Comparison of ENCODE assay signal across 10 cellular contexts in the genomic region with DNA sequence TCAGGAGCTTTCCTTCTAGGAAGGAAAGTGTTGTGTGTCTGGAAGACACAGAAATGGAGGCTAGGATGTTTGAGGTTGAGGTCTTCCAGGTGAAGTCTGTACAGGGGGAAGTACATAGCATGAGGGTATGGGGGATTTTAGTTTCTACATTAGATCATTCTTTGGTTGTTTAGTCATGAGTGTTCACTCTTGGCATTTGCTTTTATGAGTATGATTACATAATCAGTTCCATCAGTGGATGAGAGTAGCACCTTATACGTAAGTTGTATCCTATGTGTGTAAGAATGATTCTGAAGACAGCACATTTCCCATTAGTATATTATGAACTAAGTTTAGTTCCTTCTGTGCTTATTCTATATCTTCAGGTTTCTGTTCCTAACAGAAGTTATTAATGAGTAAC. TPM values are rescaled to one million over a fixed set of nuclear protein-coding genes. Genes with fewer than 3 reads are reported as not detected.
A peak's percentile ranks its signal among the peaks of the same experiment; 100 is the strongest.
DNase-seq lines count a peak whose midpoint lies in the region; ATAC-seq, FAIRE-seq and TF ChIP-seq lines count a peak whose summit lies in the region.
"Had no signal": no experiment of that assay in that cellular context is flagged by ENCODE, and none has a peak within 500 bp of the region (broad histone marks: within the 10 kb centered on the region; RNA-seq: fewer than 3 reads in every experiment).

No MANE protein-coding gene starts in this region.

- peaks cover 70% of the 10 kb centered on the region for H3K4me1 Mint-ChIP-seq in activated naive CD4-positive, alpha-beta T cell treated with anti-CD3 and anti-CD28 coated beads for 36 hours (ENCODE audit: low read depth)

- ATAC-seq in pancreas (no peak), GM21717 (IDR thresholded peaks at IDR 0.05; ENCODE audit: unreplicated experiment) (no peak), GM21360 (IDR thresholded peaks at IDR 0.05; ENCODE audit: unreplicated experiment) (no peak)

- intact Hi-C loops in activated naive CD4-positive, alpha-beta T cell treated with anti-CD3 and anti-CD28 coated beads for 36 hours (cut with micrococcal nuclease) = loop anchor here (1.0 to 10.0 kb wide), 9 partner anchors 12 to 1227 kb away; a partner anchor contains a TSS
- intact Hi-C loops in pancreas (cut with DNase I) = no loop called here

- H3K27ac ChIP-seq in SJCRH30 = peak overlapping the region; percentile 86
- H3K27ac ChIP-seq in suprapubic skin = no peak overlapping the region
- H3K27ac ChIP-seq in pancreas = no peak overlapping the region
- H3K27ac ChIP-seq: uterus had no signal

- peak overlapping the region; percentile 72 for H3K4me3 ChIP-seq in SJCRH30
- H3K4me3 ChIP-seq in fibroblast of villous mesenchyme (ENCODE audit: low read depth, low read length) = no peak overlapping the region
- H3K4me3 ChIP-seq in suprapubic skin = peak overlapping the region; percentile 76
- H3K4me3 ChIP-seq in pancreas = no peak overlapping the region

- WGBS in suprapubic skin = 59% methylated on average over 1 of the region's 1 CpG
- 93 to 94% methylated on average over 1 of the region's 1 CpG for WGBS in pancreas, 2 donors

- H3K27me3 Mint-ChIP-seq in activated naive CD4-positive, alpha-beta T cell treated with anti-CD3 and anti-CD28 coated beads for 36 hours (ENCODE audit: low read depth) = peaks cover 12% of the 10 kb centered on the region

- H3K4me3 Mint-ChIP-seq in activated naive CD4-positive, alpha-beta T cell treated with anti-CD3 and anti-CD28 coated beads for 36 hours = peak overlapping the region; percentile 85

- FAIRE-seq in pancreas (lab: Jason Lieb, UNC) = no peak
- FAIRE-seq: G401.6 had no signal

- CTCF ChIA-PET in activated naive CD4-positive, alpha-beta T cell treated with anti-CD3 and anti-CD28 coated beads for 36 hours (lab: Charles Lee) = interaction anchor here (1.0 to 2.5 kb wide), 2 partner anchors 12 to 141 kb away, joined by 3 to 10 read pairs; no protein-coding TSS in a partner anchor

- no peaks in the 10 kb centered on the region for H3K4me1 ChIP-seq in SJCRH30
- H3K4me1 ChIP-seq in suprapubic skin = peaks cover 31% of the 10 kb centered on the region
- peaks cover 0 to 4% (median 0%) of the 10 kb centered on the region in 3 donors for H3K4me1 ChIP-seq in pancreas
- H3K4me1 ChIP-seq: uterus had no signal

- peaks cover 8% of the 10 kb centered on the region for H3K36me3 Mint-ChIP-seq in activated naive CD4-positive, alpha-beta T cell treated with anti-CD3 and anti-CD28 coated beads for 36 hours (ENCODE audit: low read depth)

- peak; percentile 25 for DNase-seq in activated naive CD4-positive, alpha-beta T cell treated with anti-CD3 and anti-CD28 coated beads for 36 hours
- DNase-seq in activated naive CD4-positive, alpha-beta T cell treated with anti-CD3 and anti-CD28 coated beads, Interleukin-2, amount 50 U/mL, for 16 hours = no peak
- peak in 1 of 2 experiments; percentile 9 for DNase-seq in SJCRH30
- peak; percentile 28 for DNase-seq in fibroblast of villous mesenchyme (ENCODE audit: low read depth)
- DNase-seq in suprapubic skin (ENCODE audit: low spot score in 2 of 2) = no peak
- DNase-seq in pancreas = no peak
- DNase-seq: uterus had no signal

- H3K9me3 Mint-ChIP-seq in activated naive CD4-positive, alpha-beta T cell treated with anti-CD3 and anti-CD28 coated beads for 36 hours = peaks cover 7% of the 10 kb centered on the region

- TF ChIP-seq EP300 in suprapubic skin (IDR thresholded peaks at IDR 0.05) = no peak

- no peak for TF ChIP-seq POLR2A in suprapubic skin (IDR thresholded peaks at IDR 0.05)

- H3K27ac Mint-ChIP-seq in activated naive CD4-positive, alpha-beta T cell treated with anti-CD3 and anti-CD28 coated beads for 36 hours = peak overlapping the region; percentile 81

- H3K36me3 ChIP-seq in SJCRH30 = peaks cover 6% of the 10 kb centered on the region; the same call in 1 of the 2 replicates
- H3K36me3 ChIP-seq in suprapubic skin = no peaks in the 10 kb centered on the region
- no peaks in the 10 kb centered on the region for H3K36me3 ChIP-seq in pancreas
- H3K36me3 ChIP-seq: uterus had no signal

- no peaks in the 10 kb centered on the region for H3K27me3 ChIP-seq in SJCRH30
- H3K27me3 ChIP-seq in suprapubic skin = no peaks in the 10 kb centered on the region
- no peaks in the 10 kb centered on the region for H3K27me3 ChIP-seq in pancreas
- H3K27me3 ChIP-seq: uterus had no signal

- TF ChIP-seq CTCF in fibroblast of villous mesenchyme (IDR thresholded peaks at IDR 0.05; ENCODE audit: insufficient read depth, low read depth, low read length) = no peak
- TF ChIP-seq CTCF in suprapubic skin (IDR thresholded peaks at IDR 0.05) = no peak
- no peak for TF ChIP-seq CTCF in pancreas (IDR thresholded peaks at IDR 0.05)

- peaks cover 9% of the 10 kb centered on the region for H3K9me3 ChIP-seq in SJCRH30 (replicated peaks)
- peaks cover 6% of the 10 kb centered on the region for H3K9me3 ChIP-seq in suprapubic skin
- H3K9me3 ChIP-seq in pancreas = no peaks in the 10 kb centered on the region
- H3K9me3 ChIP-seq: uterus had no signal

RNA-seq across cellular contexts. Expression of a gene that starts 1.9 kb away (rescaled TPM):
- total RNA-seq in activated naive CD4-positive, alpha-beta T cell treated with anti-CD3 and anti-CD28 coated beads for 36 hours = 10 to 100 TPM; 23.8 to 24.3 TPM
- total RNA-seq in SJCRH30 (2014; rRNA removed; shearing (Covaris generic)) = 67.9 and 68.7 TPM in 2 replicates
- 37.1 and 38.7 TPM in 2 replicates for total RNA-seq in fibroblast of villous mesenchyme
- 10 to 100 TPM; 42.2 to 70.6 (median 49.0) TPM for total RNA-seq in suprapubic skin
- 10 to 100 TPM in 4 of 6 donors, 1 to 10 TPM in 2; 9.7 to 15.3 (median 11.6) TPM for total RNA-seq in pancreas
- 1 to 10 TPM; 3.4 to 3.5 TPM for polyA plus RNA-seq in pancreas

Comparison
In these comparisons a context has a peak if more than half of its experiments do, and no peak if none do; other contexts are left out.
1. DNase-seq: peak in activated naive CD4-positive, alpha-beta T cell treated with anti-CD3 and anti-CD28 coated beads for 36 hours (single experiment) and fibroblast of villous mesenchyme (single experiment); none in activated naive CD4-positive, alpha-beta T cell treated with anti-CD3 and anti-CD28 coated beads, Interleukin-2, amount 50 U/mL, for 16 hours (single experiment), suprapubic skin (0 of 2) and pancreas (0 of 6).
2. H3K4me3 ChIP-seq: peak in SJCRH30 (single experiment) and suprapubic skin (single experiment); none in fibroblast of villous mesenchyme (single experiment) and pancreas (0 of 4).